10 cellular contexts compared by ENCODE assay signal in genomic region chr22:24264329-24264886, GRCh38. TPM values are rescaled to one million over a fixed set of nuclear protein-coding genes. Genes with fewer than 3 reads are reported as not detected.
A peak's percentile ranks its signal among the peaks of the same experiment; 100 is the strongest.
DNase-seq lines count a peak whose midpoint lies in the region; TF ChIP-seq lines count a peak whose summit lies in the region.
"Not testable (repeated sequence)": the region's sequence is repeated elsewhere in the genome, so short reads cannot be mapped to it uniquely, and the experiment has no call there.
"Had no signal": no experiment of that assay in that cellular context is flagged by ENCODE, and none has a peak within 500 bp of the region (broad histone marks: within the 10 kb centered on the region; RNA-seq: fewer than 3 reads in every experiment).

No MANE protein-coding gene starts in this region.

- peak overlapping the region in 1 of 2 experiments; percentile 37 for H2BK12ac ChIP-seq in mesenchymal stem cell (ENCODE audit: low read length in 2 of 2)
- not testable (repeated sequence) for H2BK12ac ChIP-seq in trophoblast cell (ENCODE audit: low read length)

- peak overlapping the region; percentile 46 for H3K27ac Mint-ChIP-seq in activated T-helper 2 cell treated with anti-CD3 and anti-CD28 coated beads, Interferon-gamma antibody, Interleukin-2, Interleukin-4, amounts not matched to agents 10 μg/mL and 5 μg/mL and 100 μg/mL, durations not matched to agents 14 hours and 24 hours and 36 hours
- H3K27ac Mint-ChIP-seq in chondrocyte (ENCODE audit: unreplicated experiment) = peak overlapping the region; percentile 42

- H3K36me3 Mint-ChIP-seq in activated T-helper 2 cell treated with anti-CD3 and anti-CD28 coated beads, Interferon-gamma antibody, Interleukin-2, Interleukin-4, amounts not matched to agents 10 μg/mL and 5 μg/mL and 100 μg/mL, durations not matched to agents 14 hours and 24 hours and 36 hours (ENCODE audit: low read depth); chondrocyte (ENCODE audit: low read depth): not testable (repeated sequence)

- H3K27me3 Mint-ChIP-seq in activated T-helper 2 cell treated with anti-CD3 and anti-CD28 coated beads, Interferon-gamma antibody, Interleukin-2, Interleukin-4, amounts not matched to agents 10 μg/mL and 5 μg/mL and 100 μg/mL, durations not matched to agents 14 hours and 24 hours and 36 hours (ENCODE audit: low read depth); chondrocyte (ENCODE audit: low read depth): not testable (repeated sequence)

- not testable (repeated sequence) for H3K9me2 ChIP-seq in GM23248 (ENCODE audit: insufficient read depth)

- peak overlapping the region in 1 of 2 experiments; percentile 62 for H3K18ac ChIP-seq in mesenchymal stem cell (ENCODE audit: low read depth in 1 of 2, low read length in 2 of 2)
- not testable (repeated sequence) for H3K18ac ChIP-seq in trophoblast cell (ENCODE audit: low read length)

- H2AFZ ChIP-seq in GM23248; mesenchymal stem cell (ENCODE audit: low read depth, low read length); trophoblast cell (ENCODE audit: insufficient read depth, low read length, poor library complexity): not testable (repeated sequence)

- not testable (repeated sequence) for H3K27ac ChIP-seq in GM23248; mesenchymal stem cell (ENCODE audit: low read length, poor library complexity, severe bottlenecking)
- H3K27ac ChIP-seq in trophoblast cell (ENCODE audit: low read depth, low read length) = peak overlapping the region; percentile 79

- not testable (repeated sequence) for TF ChIP-seq CTCF in chondrocyte (IDR thresholded peaks at IDR 0.05); fibroblast of pulmonary artery (IDR thresholded peaks at IDR 0.05; ENCODE audit: low read length, missing control alignments)

- 91 to 93% methylated on average over 3 of the region's 9 CpGs for WGBS in GM23248 (ENCODE audit: low coverage in 1 of 2, low lambda C conversion rate in 2 of 2, missing lambda C conversion rate in 2 of 2), 2 experiments
- no CpG with 5 or more reads among the region's 9 CpGs for WGBS in mesenchymal stem cell
- WGBS in trophoblast cell (ENCODE audit: extremely low coverage, insufficient coverage, insufficient read length) = no CpG with 5 or more reads among the region's 9 CpGs

- not testable (repeated sequence) for H3K4me3 ChIP-seq in GM23248; fibroblast of pulmonary artery (replicated peaks; ENCODE audit: low read depth, low read length); mesenchymal stem cell (ENCODE audit: insufficient read depth in 1 of 2, low read depth in 1 of 2, low read length in 2 of 2); trophoblast cell (ENCODE audit: low read depth, low read length)

- not testable (repeated sequence) for H2AK5ac ChIP-seq in mesenchymal stem cell (ENCODE audit: low read length, severe bottlenecking); trophoblast cell (ENCODE audit: low read length)

- in situ Hi-C loops in GM23248 (cut with MboI) = not testable (repeated sequence)

- not testable (repeated sequence) for H3K36me3 ChIP-seq in GM23248 (ENCODE audit: low read depth); mesenchymal stem cell (ENCODE audit: control insufficient read depth in 1 of 2, insufficient read depth in 2 of 2, low read depth in 1 of 2, low read length in 2 of 2); trophoblast cell (ENCODE audit: control insufficient read depth in 1 of 2, insufficient read depth in 2 of 2, low read length in 2 of 2)

- H3K27me3 ChIP-seq in GM23248 (replicated peaks; ENCODE audit: insufficient read depth); mesenchymal stem cell (ENCODE audit: control insufficient read depth in 1 of 2, insufficient read depth in 1 of 2, low read length in 2 of 2); trophoblast cell (ENCODE audit: insufficient read depth, low read length): not testable (repeated sequence)

- H3K4me1 ChIP-seq in GM23248 (ENCODE audit: insufficient read depth); mesenchymal stem cell (ENCODE audit: control insufficient read depth, insufficient read depth, low read depth, low read length): not testable (repeated sequence)
- H3K4me1 ChIP-seq in trophoblast cell (ENCODE audit: control insufficient read depth in 1 of 2, insufficient read depth in 2 of 2, low read length in 2 of 2) = peaks cover 3 to 14% of the 10 kb centered on the region in 2 experiments

- DNase-seq in GM23248 (peak; percentile 35), MV-4-11 (lab: John Stamatoyannopoulos, UW) (peak; percentile 55), fibroblast of pulmonary artery (ENCODE audit: low read depth) (peak; percentile 43), mesenchymal stem cell (peak; percentile 81)
- DNase-seq in activated T-helper 2 cell treated with anti-CD3 and anti-CD28 coated beads, Interferon-gamma antibody, Interleukin-2, Interleukin-4, amounts not matched to agents 10 μg/mL and 5 μg/mL and 100 μg/mL, durations not matched to agents 14 hours and 24 hours and 36 hours (ENCODE audit: low spot score); chondrocyte (ENCODE audit: low spot score); trophoblast cell: not testable (repeated sequence)

- not testable (repeated sequence) for H3K4me3 Mint-ChIP-seq in activated T-helper 2 cell treated with anti-CD3 and anti-CD28 coated beads, Interferon-gamma antibody, Interleukin-2, Interleukin-4, amounts not matched to agents 10 μg/mL and 5 μg/mL and 100 μg/mL, durations not matched to agents 14 hours and 24 hours and 36 hours (ENCODE audit: low read depth); chondrocyte (ENCODE audit: unreplicated experiment)

- not testable (repeated sequence) for H4K8ac ChIP-seq in mesenchymal stem cell (ENCODE audit: low read length); trophoblast cell (ENCODE audit: low read depth, low read length)

- H4K12ac ChIP-seq in trophoblast cell (ENCODE audit: low read depth, low read length) = not testable (repeated sequence)

- not testable (repeated sequence) for H3K9me3 ChIP-seq in GM23248 (ENCODE audit: low read depth); mesenchymal stem cell (ENCODE audit: control insufficient read depth, low read length); trophoblast cell (ENCODE audit: insufficient read depth, low read depth, low read length)

- not testable (repeated sequence) for H4K91ac ChIP-seq in mesenchymal stem cell (ENCODE audit: low read length); trophoblast cell (ENCODE audit: low read depth, low read length)

- not testable (repeated sequence) for H2BK5ac ChIP-seq in mesenchymal stem cell (ENCODE audit: low read depth, low read length, poor library complexity, severe bottlenecking)
- peak overlapping the region; percentile 52 for H2BK5ac ChIP-seq in trophoblast cell (ENCODE audit: low read depth, low read length, poor library complexity)

- H2BK15ac ChIP-seq in mesenchymal stem cell (ENCODE audit: low read depth, poor library complexity, severe bottlenecking) = not testable (repeated sequence)

- H3K23ac ChIP-seq in mesenchymal stem cell (ENCODE audit: low read length in 2 of 2); trophoblast cell (ENCODE audit: low read length): not testable (repeated sequence)

- not testable (repeated sequence) for H4K20me1 ChIP-seq in GM23248 (ENCODE audit: insufficient read depth)

- H3K79me2 ChIP-seq in GM23248 (ENCODE audit: insufficient read depth); trophoblast cell (ENCODE audit: control insufficient read depth, insufficient read depth, low read length, poor library complexity): not testable (repeated sequence)

- H3K4me2 ChIP-seq in GM23248 (ENCODE audit: unreplicated experiment); mesenchymal stem cell (ENCODE audit: low read length, poor library complexity, severe bottlenecking); trophoblast cell (ENCODE audit: low read length): not testable (repeated sequence)

- not testable (repeated sequence) for H3F3A ChIP-seq in GM23248 (ENCODE audit: insufficient read depth)

- not testable (repeated sequence) for H2BK120ac ChIP-seq in mesenchymal stem cell (ENCODE audit: low read depth, low read length); trophoblast cell (ENCODE audit: insufficient read depth, low read length, poor library complexity)

- not testable (repeated sequence) for H3K4me1 Mint-ChIP-seq in activated T-helper 2 cell treated with anti-CD3 and anti-CD28 coated beads, Interferon-gamma antibody, Interleukin-2, Interleukin-4, amounts not matched to agents 10 μg/mL and 5 μg/mL and 100 μg/mL, durations not matched to agents 14 hours and 24 hours and 36 hours (ENCODE audit: low read depth); chondrocyte (ENCODE audit: low read depth)

- H3K9me3 Mint-ChIP-seq in activated T-helper 2 cell treated with anti-CD3 and anti-CD28 coated beads, Interferon-gamma antibody, Interleukin-2, Interleukin-4, amounts not matched to agents 10 μg/mL and 5 μg/mL and 100 μg/mL, durations not matched to agents 14 hours and 24 hours and 36 hours; chondrocyte (ENCODE audit: low read depth): not testable (repeated sequence)

- intact Hi-C loops in activated T-helper 2 cell treated with anti-CD3 and anti-CD28 coated beads, Interferon-gamma antibody, Interleukin-2, Interleukin-4, amounts not matched to agents 10 μg/mL and 5 μg/mL and 100 μg/mL, durations not matched to agents 14 hours and 24 hours and 36 hours (cut with micrococcal nuclease) = not testable (repeated sequence)

- H3K14ac ChIP-seq in mesenchymal stem cell (ENCODE audit: low read length in 2 of 2); trophoblast cell (ENCODE audit: low read length): not testable (repeated sequence)

- H3K4ac ChIP-seq in mesenchymal stem cell (ENCODE audit: low read depth in 1 of 2, low read length in 2 of 2) = peak overlapping the region in 1 of 2 experiments; percentile 47
- H3K4ac ChIP-seq in trophoblast cell (ENCODE audit: low read depth, low read length) = not testable (repeated sequence)

- H3K9ac ChIP-seq in GM23248; trophoblast cell (ENCODE audit: low read length): not testable (repeated sequence)
- peak overlapping the region; percentile 65 for H3K9ac ChIP-seq in mesenchymal stem cell (ENCODE audit: low read length)

- H3K79me1 ChIP-seq in mesenchymal stem cell (replicated peaks; ENCODE audit: low read length, poor library complexity, severe bottlenecking); trophoblast cell (ENCODE audit: low read length): not testable (repeated sequence)

RNA-seq across cellular contexts. Expression of gene SPECC1L, which starts 6.2 kb away (rescaled TPM):
- total RNA-seq in GM23248 (2014; rRNA removed; shearing (Covaris generic)) = 34.0 and 39.1 TPM in 2 replicates
- polyA plus RNA-seq in GM23248 (2016; fragmentation: Nextera tagmentation; extraction: Ambion mirVana) = 21.1 and 23.9 TPM in 2 replicates
- total RNA-seq in activated T-helper 2 cell treated with anti-CD3 and anti-CD28 coated beads, Interferon-gamma antibody, Interleukin-2, Interleukin-4, amounts not matched to agents 10 μg/mL and 5 μg/mL and 100 μg/mL, durations not matched to agents 14 hours and 24 hours and 36 hours = 35.9 and 40.9 TPM in 2 replicates
- total RNA-seq in chondrocyte = 78.7 to 92.6 TPM (median 91.3 TPM) in 3 replicates
- 28.6 TPM for polyA plus RNA-seq in mesenchymal stem cell (2013, experiment 1 of 2)
- 31.0 TPM for polyA plus RNA-seq in mesenchymal stem cell (2013, experiment 2 of 2)
- polyA plus RNA-seq in trophoblast cell (2013) = 28.4 and 30.4 TPM in 2 replicates

RNA-seq across cellular contexts. Expression of gene GGT5, which starts 19.5 kb away (rescaled TPM):
- 0.38 and 1.3 TPM in 2 replicates for total RNA-seq in GM23248 (2014; rRNA removed; shearing (Covaris generic))
- 5.0 and 5.1 TPM in 2 replicates for polyA plus RNA-seq in GM23248 (2016; fragmentation: Nextera tagmentation; extraction: Ambion mirVana)
- 0.05 TPM in 1 of 2 replicates, not detected in the other for total RNA-seq in activated T-helper 2 cell treated with anti-CD3 and anti-CD28 coated beads, Interferon-gamma antibody, Interleukin-2, Interleukin-4, amounts not matched to agents 10 μg/mL and 5 μg/mL and 100 μg/mL, durations not matched to agents 14 hours and 24 hours and 36 hours
- total RNA-seq in chondrocyte = 30.7 to 47.2 TPM (median 37.5 TPM) in 3 replicates
- polyA plus RNA-seq in mesenchymal stem cell (2013, experiment 1 of 2) = 181 TPM
- 135 TPM for polyA plus RNA-seq in mesenchymal stem cell (2013, experiment 2 of 2)
- polyA plus RNA-seq in trophoblast cell (2013) = 8.2 and 9.1 TPM in 2 replicates
- total RNA-seq: activated CD4-positive, alpha-beta memory T cell treated with anti-CD3 and anti-CD28 coated beads for 36 hours; CD4-positive, alpha-beta memory T cell; natural killer cell had no signal
- polyA plus RNA-seq: CD4-positive, alpha-beta memory T cell had no signal

Comparison
In these comparisons a context has a peak if more than half of its experiments do, and no peak if none do; other contexts are left out.
1. RNA of gene GGT5, which starts 19.5 kb away (total RNA-seq): 30.7 to 47.2 TPM in chondrocyte; 0.38 to 1.3 TPM in GM23248 and 0.05 TPM in activated T-helper 2 cell treated with anti-CD3 and anti-CD28 coated beads, Interferon-gamma antibody, Interleukin-2, Interleukin-4, amounts not matched to agents 10 μg/mL and 5 μg/mL and 100 μg/mL, durations not matched to agents 14 hours and 24 hours and 36 hours; every median in the first group is over 10 times any median in the second.